7 cellular contexts compared by ENCODE assay signal in genomic region chr10:484441-484924, GRCh38.
DNase-seq lines count a peak whose midpoint lies in the region; ATAC-seq and TF ChIP-seq lines count a peak whose summit lies in the region.

No MANE protein-coding gene starts in this region.

- TF ChIP-seq CTCF in gastrocnemius medialis (IDR thresholded peaks at IDR 0.05 in 4 of 5, conservative IDR thresholded peaks at IDR 0.05 in 1 of 5) (no peak), WERI-Rb-1 (IDR thresholded peaks at IDR 0.05; ENCODE audit: low read depth, low read length) (no peak)

- no peak for DNase-seq in Right ventricle myocardium superior
- DNase-seq in gastrocnemius medialis = no peak
- no peak for DNase-seq in WERI-Rb-1
- no peak for DNase-seq in stimulated activated naive CD4-positive, alpha-beta T cell treated with Interleukin-2 at 50 U/mL for 16 hours (lab: John Stamatoyannopoulos, UW)

- peak overlapping the region; percentile 74 for H3K27ac Mint-ChIP-seq in activated T-helper 17 cell treated with anti-CD3 and anti-CD28 coated beads, Interleukin-2, amount 50 U/mL, for 72 hours

- peak overlapping the region; percentile 46 to 57 (median 50) for H3K4me3 ChIP-seq in gastrocnemius medialis
- no peak overlapping the region for H3K4me3 ChIP-seq in WERI-Rb-1 (ENCODE audit: low read depth, low read length)

- no peak for TF ChIP-seq EP300 in Ishikawa (IDR thresholded peaks at IDR 0.05; ENCODE audit: borderline replicate concordance)

- no peaks in the 10 kb centered on the region for H3K27me3 ChIP-seq in gastrocnemius medialis
- H3K27me3 ChIP-seq in WERI-Rb-1 (ENCODE audit: insufficient read depth, low read depth, severe bottlenecking) = no peaks in the 10 kb centered on the region

- H3K4me1 Mint-ChIP-seq in activated T-helper 17 cell treated with anti-CD3 and anti-CD28 coated beads, Interleukin-2, amount 50 U/mL, for 72 hours = no peaks in the 10 kb centered on the region

- H3K27ac ChIP-seq in gastrocnemius medialis (peak overlapping the region; percentile 59 to 81 (median 65)), WERI-Rb-1 (no peak overlapping the region)

- H3K36me3 ChIP-seq in gastrocnemius medialis (no peaks in the 10 kb centered on the region), WERI-Rb-1 (no peaks in the 10 kb centered on the region)

- H3K9me3 ChIP-seq in gastrocnemius medialis (no peaks in the 10 kb centered on the region), WERI-Rb-1 (ENCODE audit: severe bottlenecking) (no peaks in the 10 kb centered on the region)

- H3K9me3 Mint-ChIP-seq in activated T-helper 17 cell treated with anti-CD3 and anti-CD28 coated beads, Interleukin-2, amount 50 U/mL, for 72 hours = no peaks in the 10 kb centered on the region

- H3K4me3 Mint-ChIP-seq in activated T-helper 17 cell treated with anti-CD3 and anti-CD28 coated beads, Interleukin-2, amount 50 U/mL, for 72 hours = peak overlapping the region; percentile 83

- ATAC-seq in GM19438 (IDR thresholded peaks at IDR 0.05; ENCODE audit: low read depth, unreplicated experiment) = peak; percentile 79
- ATAC-seq in activated T-helper 17 cell treated with anti-CD3 and anti-CD28 coated beads, Interleukin-2, amount 50 U/mL, for 72 hours (replicated peaks) = peak; percentile 78
- ATAC-seq in Right ventricle myocardium superior (ENCODE audit: poor library complexity) = peak; percentile 18
- peak in 1 of 2 donors; percentile 32 for ATAC-seq in gastrocnemius medialis

- peaks cover 3% of the 10 kb centered on the region for H3K27me3 Mint-ChIP-seq in activated T-helper 17 cell treated with anti-CD3 and anti-CD28 coated beads, Interleukin-2, amount 50 U/mL, for 72 hours

- H3K36me3 Mint-ChIP-seq in activated T-helper 17 cell treated with anti-CD3 and anti-CD28 coated beads, Interleukin-2, amount 50 U/mL, for 72 hours (ENCODE audit: low read depth) = no peaks in the 10 kb centered on the region

- no peak for TF ChIP-seq RAD21 in Ishikawa (IDR thresholded peaks at IDR 0.05; ENCODE audit: low read depth)

- no peak for TF ChIP-seq POLR2A in gastrocnemius medialis (IDR thresholded peaks at IDR 0.05)

- H3K4me1 ChIP-seq in gastrocnemius medialis = peaks cover 48 to 51% of the 10 kb centered on the region in 2 donors

- intact Hi-C loops in Right ventricle myocardium superior (cut with DNase I) (no loop called here), gastrocnemius medialis (cut with DNase I; ENCODE audit: low total_unique reads) (no loop called here)

- in situ Hi-C loops in gastrocnemius medialis (cut with MboI; ENCODE audit: low sequenced_read_pairs in 4 of 4) = no loop called here

TF ChIP-seq in Ishikawa, 13 proteins besides CTCF, POLR2A, EP300 and RAD21:
- TF ChIP-seq TCF12 (IDR thresholded peaks at IDR 0.05; ENCODE audit: low read depth) (no peak), ZBTB7A (IDR thresholded peaks at IDR 0.05; ENCODE audit: low read depth) (peak; percentile 59; the same call in 1 of the 2 replicates)
